ENCODE assay signal across 15 cellular contexts in the genomic region with DNA sequence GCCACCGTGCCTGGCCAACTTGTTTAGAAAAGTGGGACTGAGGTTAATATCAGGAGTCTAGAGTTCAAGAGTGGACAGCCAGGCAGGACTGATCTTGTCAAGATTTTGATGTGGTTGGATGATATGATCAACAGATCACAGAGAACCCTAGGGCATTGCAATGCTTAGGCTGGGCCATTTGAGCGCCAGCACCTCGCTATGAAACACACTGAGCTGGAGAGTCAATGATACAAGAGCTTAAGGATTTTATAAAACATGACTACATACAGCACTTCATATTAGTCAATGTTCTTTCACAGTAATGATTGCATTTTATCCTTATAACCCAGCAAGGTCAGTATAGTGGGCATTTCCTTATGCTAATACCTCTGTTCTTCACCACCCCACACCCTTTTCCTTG.
"Had no signal": no experiment of that assay in that cellular context is flagged by ENCODE, and none has a peak within 500 bp of the region (broad histone marks: within the 10 kb centered on the region; RNA-seq: fewer than 3 reads in every experiment).

No MANE protein-coding gene starts in this region.

- H3K36me3 ChIP-seq: ovary, thoracic aorta had no signal

- H3K4me1 Mint-ChIP-seq: stimulated activated naive CD8-positive, alpha-beta T cell treated with anti-CD3 and anti-CD28 coated beads, Interleukin-15, amount 100 ng/mL, for 72 hours had no signal

- H3K27ac Mint-ChIP-seq: stimulated activated naive CD8-positive, alpha-beta T cell treated with anti-CD3 and anti-CD28 coated beads, Interleukin-15, amount 100 ng/mL, for 72 hours had no signal

- ATAC-seq: mucosa of descending colon; stimulated activated naive CD8-positive, alpha-beta T cell treated with anti-CD3 and anti-CD28 coated beads, Interleukin-15, amount 100 ng/mL, for 72 hours had no signal

- H3K27ac ChIP-seq: ovary had no signal

- FAIRE-seq: TTC549 had no signal

- H3K9me3 Mint-ChIP-seq: nephron; stimulated activated naive CD8-positive, alpha-beta T cell treated with anti-CD3 and anti-CD28 coated beads, Interleukin-15, amount 100 ng/mL, for 72 hours had no signal

- H3K27me3 ChIP-seq: ovary had no signal

- H3K4me3 Mint-ChIP-seq: nephron; stimulated activated naive CD8-positive, alpha-beta T cell treated with anti-CD3 and anti-CD28 coated beads, Interleukin-15, amount 100 ng/mL, for 72 hours had no signal

- H3K4me3 ChIP-seq: lung, mucosa of descending colon, ovary, thoracic aorta had no signal

- H3K9me3 ChIP-seq: mucosa of descending colon, ovary, thoracic aorta had no signal

- DNase-seq: activated CD4-positive, alpha-beta T cell treated with anti-CD3 and anti-CD28 coated beads for 1 hour; activated CD4-positive, alpha-beta T cell treated with anti-CD3 and anti-CD28 coated beads, Interleukin-2, amount 50 U/mL, for 48 hours; activated naive CD4-positive, alpha-beta T cell; activated T-cell treated with anti-CD3 and anti-CD28 coated beads, Interleukin-2, amount 50 U/mL, for 48 hours; aorta; hippocampal formation; mucosa of descending colon; stimulated activated CD4-positive, alpha-beta T cell treated with anti-CD3 and anti-CD28 coated beads, Interleukin-4, amount 100 ng/mL, for 1 hour; stimulated activated naive CD8-positive, alpha-beta T cell treated with anti-CD3 and anti-CD28 coated beads, Interleukin-15, amount 100 ng/mL, for 72 hours; T-helper 2 cell had no signal
